14 cellular contexts compared by ENCODE assay signal in the genomic region with DNA sequence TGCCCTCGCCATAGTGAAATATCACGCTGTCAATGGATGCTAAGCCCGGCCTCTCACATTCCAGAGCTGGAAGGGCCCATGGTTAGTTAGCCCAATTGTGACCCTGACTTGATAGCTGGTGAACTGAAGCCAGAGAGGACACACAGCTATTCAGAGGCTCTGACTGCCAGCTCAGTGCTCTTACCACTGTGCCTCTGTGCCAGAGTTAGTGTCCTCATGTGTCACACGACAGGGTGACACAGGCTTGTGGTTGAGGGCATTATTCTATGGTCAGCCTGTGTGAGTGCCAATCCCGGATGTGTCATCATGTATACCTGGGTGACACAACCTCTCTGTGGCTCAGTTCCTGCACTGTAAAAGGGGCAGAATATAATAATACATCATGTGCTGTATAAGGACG. TPM values are rescaled to one million over a fixed set of nuclear protein-coding genes. Genes with fewer than 3 reads are reported as not detected.
DNase-seq lines count a peak whose midpoint lies in the region; ATAC-seq and TF ChIP-seq lines count a peak whose summit lies in the region.
"Had no signal": no experiment of that assay in that cellular context is flagged by ENCODE, and none has a peak within 500 bp of the region (broad histone marks: within the 10 kb centered on the region; RNA-seq: fewer than 3 reads in every experiment).

No MANE protein-coding gene starts in this region.

- ATAC-seq in PC-3: peak; percentile 39
- ATAC-seq: left lobe of liver, pancreas had no signal

- H3K4me1 ChIP-seq in PC-3 (ENCODE audit: insufficient read depth, low read length): peaks cover 29% of the 10 kb centered on the region
- peaks cover 67% of the 10 kb centered on the region for H3K4me1 ChIP-seq in left ventricle myocardium inferior
- peaks cover 16% of the 10 kb centered on the region for H3K4me1 ChIP-seq in testis

- TF ChIP-seq POLR2A in testis (IDR thresholded peaks at IDR 0.05): no peak

- CTCF ChIA-PET in PC-3 (lab: Charles Lee): no interaction called here

- H4K20me1 ChIP-seq in PC-3 (ENCODE audit: low read length): no peaks in the 10 kb centered on the region

- no peak overlapping the region for H3K4me2 ChIP-seq in PC-3 (ENCODE audit: low read length)
- H3K4me2 ChIP-seq: SK-N-SH had no signal

- no peaks in the 10 kb centered on the region for H3K9me3 ChIP-seq in PC-3 (ENCODE audit: low read length)
- no peaks in the 10 kb centered on the region for H3K9me3 ChIP-seq in left ventricle myocardium inferior (replicated peaks)
- no peaks in the 10 kb centered on the region for H3K9me3 ChIP-seq in testis
- H3K9me3 ChIP-seq: pancreas, SK-N-SH, stomach had no signal

- H3K79me2 ChIP-seq in PC-3 (ENCODE audit: low read length): peaks cover 8% of the 10 kb centered on the region; the same call in 1 of the 2 replicates

- H2AFZ ChIP-seq in PC-3 (ENCODE audit: low read length): no peak overlapping the region

- no peak overlapping the region for H3K9ac ChIP-seq in PC-3 (ENCODE audit: low read length)
- H3K9ac ChIP-seq: SK-N-SH had no signal

- intact Hi-C loops in PC-3 (cut with micrococcal nuclease) (loop anchor here (5.0 kb wide), 1 partner anchor 73 kb away; a partner anchor contains a TSS), left ventricle myocardium inferior (cut with micrococcal nuclease) (no loop called here), testis (cut with DNase I; ENCODE audit: low total_unique reads) (no loop called here)

- POLR2A ChIA-PET in PC-3 (lab: Charles Lee; ENCODE audit: unreplicated experiment): interaction anchor here (0.9 kb wide), 1 partner anchor 73 kb away, joined by 3 read pairs; no protein-coding TSS in a partner anchor

- BruUV-seq in PC-3 (replicated peaks; lab: Mats Ljungman, UMichigan): no TSS peak

- H3K27ac ChIP-seq in PC-3 (ENCODE audit: low read length) (no peak overlapping the region), left ventricle myocardium inferior (replicated peaks) (peak overlapping the region; percentile 94), testis (no peak overlapping the region)
- H3K27ac ChIP-seq: brain microvascular endothelial cell, pancreas had no signal

- no peak overlapping the region for H3K4me3 ChIP-seq in PC-3 (ENCODE audit: low read length)
- no peak overlapping the region for H3K4me3 ChIP-seq in left ventricle myocardium inferior
- H3K4me3 ChIP-seq in testis: no peak overlapping the region
- H3K4me3 ChIP-seq: pancreas, stomach had no signal

- 89 to 93% methylated on average over 5 to 6 of the region's 6 CpGs for WGBS in testis, 2 donors

- H3K27me3 ChIP-seq in PC-3 (ENCODE audit: low read length) (no peaks in the 10 kb centered on the region), left ventricle myocardium inferior (ENCODE audit: low read depth) (peaks cover 23% of the 10 kb centered on the region), testis (no peaks in the 10 kb centered on the region)
- H3K27me3 ChIP-seq: pancreas had no signal

- H3K36me3 ChIP-seq in PC-3 (ENCODE audit: low read depth, low read length): no peaks in the 10 kb centered on the region
- no peaks in the 10 kb centered on the region for H3K36me3 ChIP-seq in left ventricle myocardium inferior
- H3K36me3 ChIP-seq in testis (ENCODE audit: low read depth, missing control alignments): no peaks in the 10 kb centered on the region
- H3K36me3 ChIP-seq: brain microvascular endothelial cell, pancreas, stomach had no signal

- peak; percentile 50 for DNase-seq in stimulated activated CD4-positive, alpha-beta T cell treated with anti-CD3 and anti-CD28 coated beads, Interleukin-1b, Interleukin-23, amount 100 ng/mL, for 48 hours
- no peak for DNase-seq in stimulated activated CD4-positive, alpha-beta T cell treated with anti-CD3 and anti-CD28 coated beads, Interleukin-2, amount 100 ng/mL, for 48 hours
- peak; percentile 70 for DNase-seq in PC-3
- no peak for DNase-seq in left ventricle myocardium inferior
- no peak for DNase-seq in activated gamma-delta T cell treated with Interleukin-2 at 50 U/mL for 16 hours
- no peak for DNase-seq in NCI-H1417 (lab: John Stamatoyannopoulos, UW)
- no peak for DNase-seq in testis
- DNase-seq: brain microvascular endothelial cell, HFFc6, NCI-H1105, SK-N-SH, stomach had no signal

- TF ChIP-seq CTCF in PC-3 (conservative IDR thresholded peaks at IDR 0.05; ENCODE audit: low read depth, low read length): no peak
- TF ChIP-seq CTCF in left ventricle myocardium inferior (IDR thresholded peaks at IDR 0.05; ENCODE audit: borderline replicate concordance): no peak
- no peak for TF ChIP-seq CTCF in testis (IDR thresholded peaks at IDR 0.05)

- H3K9me2 ChIP-seq in PC-3 (replicated peaks; ENCODE audit: low read length): no peaks in the 10 kb centered on the region
- H3K9me2 ChIP-seq: SK-N-SH had no signal

- no peaks in the 10 kb centered on the region for H3F3A ChIP-seq in PC-3 (ENCODE audit: low read length, unreplicated experiment)

RNA-seq across cellular contexts. Expression of a gene that starts 2.5 kb away (rescaled TPM):
- total RNA-seq in PC-3 (2014; rRNA removed) (83.8 and 120 TPM in 2 replicates), left ventricle myocardium inferior (91.8 TPM), testis (100 to 1,000 TPM in 1 of 2 donors, 10 to 100 TPM in 1; 77.0 to 180 TPM)
- polyA plus RNA-seq in testis (ENCODE audit: insufficient read depth, low read depth, low replicate concordance): 51.7 TPM

RNA-seq across cellular contexts. Expression of a gene that starts 10.2 kb away (rescaled TPM):
- total RNA-seq in PC-3 (2014; rRNA removed): not detected in 2 replicates
- total RNA-seq in left ventricle myocardium inferior: not detected
- total RNA-seq in testis: not detected
- not detected for polyA plus RNA-seq in testis (ENCODE audit: insufficient read depth, low read depth, low replicate concordance)
- total RNA-seq: HFFc6 had no signal
- polyA plus RNA-seq: SK-N-SH had no signal

RNA-seq across cellular contexts. Expression of a gene that starts 11.9 kb away (rescaled TPM):
- total RNA-seq in PC-3 (2014; rRNA removed) (not detected in 2 replicates), left ventricle myocardium inferior (not detected), testis (10 to 100 TPM in 1 of 2 donors, 1 to 10 TPM in 1; 2.1 to 11.5 TPM)
- 14.7 TPM for polyA plus RNA-seq in testis (ENCODE audit: insufficient read depth, low read depth, low replicate concordance)

RNA-seq across cellular contexts. Expression of a gene that starts 22.1 kb away (rescaled TPM):
- total RNA-seq in PC-3 (2014; rRNA removed) (15.2 and 27.3 TPM in 2 replicates), left ventricle myocardium inferior (0.85 TPM), testis (1 to 10 TPM; 3.6 to 8.1 TPM)
- polyA plus RNA-seq in testis (ENCODE audit: insufficient read depth, low read depth, low replicate concordance): 15.4 TPM
- total RNA-seq: HFFc6 had no signal

RNA-seq across cellular contexts. Expression of a gene that starts 28.1 kb away (rescaled TPM):
- total RNA-seq in PC-3 (2014; rRNA removed): not detected in 2 replicates
- total RNA-seq in left ventricle myocardium inferior: not detected
- total RNA-seq in testis: not detected
- polyA plus RNA-seq in testis (ENCODE audit: insufficient read depth, low read depth, low replicate concordance): not detected
- total RNA-seq: HFFc6, pancreas, stomach had no signal
- polyA plus RNA-seq: pancreas, SK-N-SH had no signal

Comparison
In these comparisons a context has a peak if more than half of its experiments do, and no peak if none do; other contexts are left out.
1. DNase-seq: peak in stimulated activated CD4-positive, alpha-beta T cell treated with anti-CD3 and anti-CD28 coated beads, Interleukin-1b, Interleukin-23, amount 100 ng/mL, for 48 hours (single experiment) and PC-3 (single experiment); none in stimulated activated CD4-positive, alpha-beta T cell treated with anti-CD3 and anti-CD28 coated beads, Interleukin-2, amount 100 ng/mL, for 48 hours (0 of 2), left ventricle myocardium inferior (single experiment), activated gamma-delta T cell treated with Interleukin-2 at 50 U/mL for 16 hours (single experiment), NCI-H1417 (0 of 3) and testis (single experiment).